Comparison of ENCODE assay signal across 1 cellular context in genomic region chr5:119293202-119293829, GRCh38.
TF ChIP-seq lines count a peak whose summit lies in the region.

No MANE protein-coding gene starts in this region.

TF ChIP-seq in HepG2, 621 proteins besides CTCF, POLR2A, EP300 and RAD21:
- TF ChIP-seq RNF219 (CRISPR knock-in tag; IDR thresholded peaks at IDR 0.05) (no peak), CEBPB (IDR thresholded peaks at IDR 0.05; ENCODE audit: borderline replicate concordance, low read depth, low read length) (0 out of 2 replicates have a peak, but pooled peaks have one; percentile 34), ARID5B (CRISPR knock-in tag; IDR thresholded peaks at IDR 0.05) (no peak), GFI1 (CRISPR knock-in tag; IDR thresholded peaks at IDR 0.05; ENCODE audit: borderline replicate concordance) (no peak), RCOR2 (CRISPR knock-in tag; IDR thresholded peaks at IDR 0.05) (no peak)
